Comparison of ENCODE assay signal across 16 cellular contexts in genomic region chr10:35050556-35050955, GRCh38. TPM values are rescaled to one million over a fixed set of nuclear protein-coding genes. Genes with fewer than 3 reads are reported as not detected.
DNase-seq lines count a peak whose midpoint lies in the region; ATAC-seq lines count a peak whose summit lies in the region.
"Had no signal": no experiment of that assay in that cellular context is flagged by ENCODE, and none has a peak within 500 bp of the region (broad histone marks: within the 10 kb centered on the region; RNA-seq: fewer than 3 reads in every experiment).

No MANE protein-coding gene starts in this region.

- no peak for DNase-seq in activated naive CD4-positive, alpha-beta T cell treated with anti-CD3 and anti-CD28 coated beads for 36 hours
- no peak for DNase-seq in activated naive CD4-positive, alpha-beta T cell treated with anti-CD3 and anti-CD28 coated beads, Interleukin-2, amount 10 ng/mL, durations not matched to agents 7 days and 5 days
- DNase-seq in pulmonary artery endothelial cell (ENCODE audit: low read depth, low spot score), result peak; percentile 26
- DNase-seq in stimulated activated CD4-positive, alpha-beta T cell treated with anti-CD3 and anti-CD28 coated beads, Interleukin-15, amount 100 ng/mL, for 24 hours, result no peak
- DNase-seq: C1 segment of cervical spinal cord; Calu3; CD4-positive, alpha-beta T cell; DMS 273 treated with DMSO at 0.1 percent for 48 hours; H7 had no signal

- no peak for ATAC-seq in activated T-helper 17 cell treated with anti-CD3 and anti-CD28 coated beads, Interleukin-2, amount 50 U/mL, for 72 hours (replicated peaks)
- ATAC-seq in HG03045 (IDR thresholded peaks at IDR 0.05; ENCODE audit: unreplicated experiment), result no peak
- ATAC-seq in HG02678 (IDR thresholded peaks at IDR 0.05; ENCODE audit: unreplicated experiment), result no peak
- ATAC-seq: GM12878, GM23338 had no signal

- no peaks in the 10 kb centered on the region for H3K27me3 Mint-ChIP-seq in activated naive CD4-positive, alpha-beta T cell treated with anti-CD3 and anti-CD28 coated beads for 36 hours (ENCODE audit: low read depth)
- H3K27me3 Mint-ChIP-seq in activated naive CD4-positive, alpha-beta T cell treated with anti-CD3 and anti-CD28 coated beads, Interleukin-2, amount 10 ng/mL, durations not matched to agents 7 days and 5 days, result no peaks in the 10 kb centered on the region
- no peaks in the 10 kb centered on the region for H3K27me3 Mint-ChIP-seq in activated T-helper 17 cell treated with anti-CD3 and anti-CD28 coated beads, Interleukin-2, amount 50 U/mL, for 72 hours
- H3K27me3 Mint-ChIP-seq: B cell; CD4-positive, alpha-beta T cell; IgD-negative memory B cell had no signal

- CTCF ChIA-PET in activated naive CD4-positive, alpha-beta T cell treated with anti-CD3 and anti-CD28 coated beads for 36 hours (lab: Charles Lee), result no interaction called here
- CTCF ChIA-PET in activated naive CD4-positive, alpha-beta T cell treated with anti-CD3 and anti-CD28 coated beads, Interleukin-2, amount 10 ng/mL, durations not matched to agents 7 days and 5 days (lab: Charles Lee), result no interaction called here

- intact Hi-C loops in activated naive CD4-positive, alpha-beta T cell treated with anti-CD3 and anti-CD28 coated beads for 36 hours (cut with micrococcal nuclease), result no loop called here

- H3K4me3 Mint-ChIP-seq in activated naive CD4-positive, alpha-beta T cell treated with anti-CD3 and anti-CD28 coated beads for 36 hours, result no peak overlapping the region
- no peak overlapping the region for H3K4me3 Mint-ChIP-seq in activated naive CD4-positive, alpha-beta T cell treated with anti-CD3 and anti-CD28 coated beads, Interleukin-2, amount 10 ng/mL, durations not matched to agents 7 days and 5 days
- H3K4me3 Mint-ChIP-seq in activated T-helper 17 cell treated with anti-CD3 and anti-CD28 coated beads, Interleukin-2, amount 50 U/mL, for 72 hours, result no peak overlapping the region
- H3K4me3 Mint-ChIP-seq: B cell; CD4-positive, alpha-beta T cell; GM23338; IgD-negative memory B cell had no signal

- peaks cover 27% of the 10 kb centered on the region for H3K36me3 Mint-ChIP-seq in activated naive CD4-positive, alpha-beta T cell treated with anti-CD3 and anti-CD28 coated beads for 36 hours (ENCODE audit: low read depth)
- H3K36me3 Mint-ChIP-seq in activated naive CD4-positive, alpha-beta T cell treated with anti-CD3 and anti-CD28 coated beads, Interleukin-2, amount 10 ng/mL, durations not matched to agents 7 days and 5 days, result peaks cover 42% of the 10 kb centered on the region
- peaks cover 97% of the 10 kb centered on the region for H3K36me3 Mint-ChIP-seq in activated T-helper 17 cell treated with anti-CD3 and anti-CD28 coated beads, Interleukin-2, amount 50 U/mL, for 72 hours (ENCODE audit: low read depth)

- H3K4me1 Mint-ChIP-seq in activated naive CD4-positive, alpha-beta T cell treated with anti-CD3 and anti-CD28 coated beads for 36 hours (ENCODE audit: low read depth), result peaks cover 1% of the 10 kb centered on the region
- H3K4me1 Mint-ChIP-seq in activated naive CD4-positive, alpha-beta T cell treated with anti-CD3 and anti-CD28 coated beads, Interleukin-2, amount 10 ng/mL, durations not matched to agents 7 days and 5 days, result no peaks in the 10 kb centered on the region
- peaks cover 4% of the 10 kb centered on the region for H3K4me1 Mint-ChIP-seq in activated T-helper 17 cell treated with anti-CD3 and anti-CD28 coated beads, Interleukin-2, amount 50 U/mL, for 72 hours
- H3K4me1 Mint-ChIP-seq: GM23338 had no signal

- H3K27ac Mint-ChIP-seq in activated naive CD4-positive, alpha-beta T cell treated with anti-CD3 and anti-CD28 coated beads for 36 hours, result peak overlapping the region; percentile 2
- H3K27ac Mint-ChIP-seq in activated naive CD4-positive, alpha-beta T cell treated with anti-CD3 and anti-CD28 coated beads, Interleukin-2, amount 10 ng/mL, durations not matched to agents 7 days and 5 days, result no peak overlapping the region
- peak overlapping the region; percentile 11 for H3K27ac Mint-ChIP-seq in activated T-helper 17 cell treated with anti-CD3 and anti-CD28 coated beads, Interleukin-2, amount 50 U/mL, for 72 hours
- H3K27ac Mint-ChIP-seq: B cell; CD4-positive, alpha-beta T cell; GM23338; IgD-negative memory B cell had no signal

- H3K9me3 Mint-ChIP-seq in activated naive CD4-positive, alpha-beta T cell treated with anti-CD3 and anti-CD28 coated beads for 36 hours, result no peaks in the 10 kb centered on the region
- H3K9me3 Mint-ChIP-seq in activated naive CD4-positive, alpha-beta T cell treated with anti-CD3 and anti-CD28 coated beads, Interleukin-2, amount 10 ng/mL, durations not matched to agents 7 days and 5 days, result no peaks in the 10 kb centered on the region
- no peaks in the 10 kb centered on the region for H3K9me3 Mint-ChIP-seq in activated T-helper 17 cell treated with anti-CD3 and anti-CD28 coated beads, Interleukin-2, amount 50 U/mL, for 72 hours
- H3K9me3 Mint-ChIP-seq: CD4-positive, alpha-beta T cell; GM23338; IgD-negative memory B cell had no signal

RNA-seq across cellular contexts. Expression of gene CUL2, which starts 39.6 kb away (rescaled TPM):
- total RNA-seq in activated naive CD4-positive, alpha-beta T cell treated with anti-CD3 and anti-CD28 coated beads for 36 hours, result 10 to 100 TPM; 35.3 to 36.9 TPM
- 10 to 100 TPM; 27.3 to 49.7 TPM for total RNA-seq in activated T-helper 17 cell treated with anti-CD3 and anti-CD28 coated beads, Interleukin-2, amount 50 U/mL, for 72 hours
- 34.0 and 50.2 TPM in 2 replicates for total RNA-seq in pulmonary artery endothelial cell
